In genomic region chr12:124698211-124698997, GRCh38 we compare ENCODE assay signal across 12 cellular contexts.
DNase-seq lines count a peak whose midpoint lies in the region; ATAC-seq and TF ChIP-seq lines count a peak whose summit lies in the region.
"Had no signal": no experiment of that assay in that cellular context is flagged by ENCODE, and none has a peak within 500 bp of the region (broad histone marks: within the 10 kb centered on the region; RNA-seq: fewer than 3 reads in every experiment).

No MANE protein-coding gene starts in this region.

- no peak for TF ChIP-seq POLR2A in body of pancreas (IDR thresholded peaks at IDR 0.05)

- no peaks in the 10 kb centered on the region for H3K9me3 ChIP-seq in body of pancreas
- H3K9me3 ChIP-seq in right cardiac atrium (ENCODE audit: control insufficient read depth, low read length) = no peaks in the 10 kb centered on the region
- H3K9me3 ChIP-seq: colonic mucosa had no signal

- DNase-seq in DMS79 treated with DMSO at 0.1 percent for 48 hours (lab: John Stamatoyannopoulos, UW) = peak; percentile 75
- no peak for DNase-seq in body of pancreas
- DNase-seq in right cardiac atrium = peak in 2 of 3 donors; percentile 62 to 78
- DNase-seq in sciatic nerve (ENCODE audit: low spot score) = no peak
- DNase-seq in activated CD4-positive, alpha-beta T cell treated with anti-CD3 and anti-CD28 coated beads for 1 hour = no peak
- DNase-seq in NOMO-1 treated with dmso at 0.1 percent for 144 hours (lab: John Stamatoyannopoulos, UW; ENCODE audit: unreplicated experiment) = no peak
- DNase-seq in stimulated activated CD4-positive, alpha-beta T cell treated with anti-CD3 and anti-CD28 coated beads, Interleukin-4, amount 100 ng/mL, for 24 hours = no peak
- DNase-seq: activated T-cell treated with anti-CD3 and anti-CD28 coated beads, Interleukin-2, amount 50 U/mL, for 1 hour; colonic mucosa; NCI-H1930 had no signal

- H3K27ac ChIP-seq in body of pancreas (peak overlapping the region; percentile 28 to 62 (median 46)), right cardiac atrium (ENCODE audit: low read length) (peak overlapping the region; percentile 85)
- H3K27ac ChIP-seq: BLaER1 treated with 17β-estradiol and CSF1 and Interleukin-3, amounts not matched to agents 10 nM and 100 nM; colonic mucosa had no signal

- peak; percentile 29 for ATAC-seq in body of pancreas
- peak; percentile 56 to 62 for ATAC-seq in right cardiac atrium
- peak; percentile 70 for ATAC-seq in sciatic nerve
- no peak for ATAC-seq in HG02763 (IDR thresholded peaks at IDR 0.05; ENCODE audit: unreplicated experiment)

- H3K4me1 ChIP-seq in body of pancreas = peaks cover 36% of the 10 kb centered on the region
- peaks cover 2% of the 10 kb centered on the region for H3K4me1 ChIP-seq in right cardiac atrium (ENCODE audit: control insufficient read depth, insufficient read depth, low read length)
- H3K4me1 ChIP-seq: colonic mucosa had no signal

- intact Hi-C loops in body of pancreas (cut with DNase I) = no loop called here
- intact Hi-C loops in right cardiac atrium (cut with DNase I) = no loop called here
- intact Hi-C loops in sciatic nerve (cut with DNase I) = no loop called here

- 26 to 34% methylated on average over 15 of the region's 15 CpGs for WGBS in body of pancreas, 2 donors
- WGBS in right cardiac atrium = 49% methylated on average over 15 of the region's 15 CpGs

- H3K36me3 ChIP-seq in body of pancreas (replicated peaks in 1 of 2; ENCODE audit: insufficient read depth in 1 of 2, low read depth in 2 of 2) = no peaks in the 10 kb centered on the region
- H3K36me3 ChIP-seq: BLaER1 treated with 17β-estradiol and CSF1 and Interleukin-3, amounts not matched to agents 10 nM and 100 nM; colonic mucosa had no signal

- H3K4me3 ChIP-seq in body of pancreas (no peak overlapping the region), right cardiac atrium (ENCODE audit: low read length) (no peak overlapping the region)
- H3K4me3 ChIP-seq: BLaER1 treated with 17β-estradiol and CSF1 and Interleukin-3, amounts not matched to agents 10 nM and 100 nM; colonic mucosa had no signal

- H3K27me3 ChIP-seq in body of pancreas = no peaks in the 10 kb centered on the region
- no peaks in the 10 kb centered on the region for H3K27me3 ChIP-seq in right cardiac atrium (ENCODE audit: control insufficient read depth, insufficient read depth)
- H3K27me3 ChIP-seq: BLaER1 treated with 17β-estradiol and CSF1 and Interleukin-3, amounts not matched to agents 10 nM and 100 nM; colonic mucosa had no signal

- no peak for TF ChIP-seq CTCF in body of pancreas (IDR thresholded peaks at IDR 0.05)

Comparison
In these comparisons a context has a peak if more than half of its experiments do, and no peak if none do; other contexts are left out.
1. DNase-seq: peak in DMS79 treated with DMSO at 0.1 percent for 48 hours (single experiment) and right cardiac atrium (2 of 3); none in body of pancreas (0 of 4), sciatic nerve (single experiment), activated CD4-positive, alpha-beta T cell treated with anti-CD3 and anti-CD28 coated beads for 1 hour (single experiment), NOMO-1 treated with dmso at 0.1 percent for 144 hours (single experiment) and stimulated activated CD4-positive, alpha-beta T cell treated with anti-CD3 and anti-CD28 coated beads, Interleukin-4, amount 100 ng/mL, for 24 hours (single experiment).